In genomic region chrX:103756736-103757135, GRCh38 we compare ENCODE assay signal across 21 cellular contexts. TPM values are rescaled to one million over a fixed set of nuclear protein-coding genes. Genes with fewer than 3 reads are reported as not detected.
DNase-seq lines count a peak whose midpoint lies in the region; ATAC-seq and TF ChIP-seq lines count a peak whose summit lies in the region.
"Had no signal": no experiment of that assay in that cellular context is flagged by ENCODE, and none has a peak within 500 bp of the region (broad histone marks: within the 10 kb centered on the region; RNA-seq: fewer than 3 reads in every experiment).

No MANE protein-coding gene starts in this region.

- CTCF ChIA-PET in MCF 10A (lab: Yijun Ruan, JAX) = interaction anchor here (0.6 kb wide), 1 partner anchor 67 kb away, joined by 3 read pairs; no protein-coding TSS in a partner anchor

- POLR2A ChIA-PET in MCF 10A (lab: Yijun Ruan, JAX) = no interaction called here

- no peak overlapping the region for H3K27ac Mint-ChIP-seq in MCF 10A (ENCODE audit: low read depth, unreplicated experiment)
- H3K27ac Mint-ChIP-seq: CD4-positive, alpha-beta T cell; HFFc6 had no signal

- no peaks in the 10 kb centered on the region for H3K4me1 ChIP-seq in aorta (ENCODE audit: control insufficient read depth in 1 of 2, insufficient read depth in 2 of 2, low read length in 2 of 2)

- no peak overlapping the region for H3K4me3 Mint-ChIP-seq in MCF 10A (ENCODE audit: unreplicated experiment)
- H3K4me3 Mint-ChIP-seq: CD4-positive, alpha-beta T cell; HFFc6 had no signal

- H3K4me1 Mint-ChIP-seq in MCF 10A (ENCODE audit: insufficient read depth, unreplicated experiment) = no peaks in the 10 kb centered on the region

- no peaks in the 10 kb centered on the region for H3K36me3 Mint-ChIP-seq in MCF 10A (ENCODE audit: insufficient read depth, unreplicated experiment)

- intact Hi-C loops in aorta (cut with DNase I) = no loop called here
- intact Hi-C loops in MCF 10A (cut with micrococcal nuclease) = no loop called here

- TF ChIP-seq CTCF in MCF 10A (IDR thresholded peaks at IDR 0.05; ENCODE audit: unreplicated experiment) = no peak

- H3K9me3 Mint-ChIP-seq in MCF 10A (ENCODE audit: unreplicated experiment) = peaks cover 7% of the 10 kb centered on the region

- 72 to 74% methylated on average over 3 of the region's 3 CpGs for WGBS in aorta, 2 donors

- H3K36me3 ChIP-seq in aorta (ENCODE audit: control insufficient read depth in 1 of 2, insufficient read depth in 2 of 2, low read length in 1 of 2) = no peaks in the 10 kb centered on the region

- DNase-seq in DMS53 (lab: John Stamatoyannopoulos, UW) = peak; percentile 73
- DNase-seq in HT1080 (ENCODE audit: low read depth) = peak; percentile 17
- peak; percentile 80 for DNase-seq in NCI-H345 treated with DMSO at 0.1 percent for 48 hours (lab: John Stamatoyannopoulos, UW; ENCODE audit: unreplicated experiment)
- DNase-seq in myocyte (ENCODE audit: low read depth) = peak; percentile 46
- DNase-seq in aorta = no peak
- DNase-seq in NCI-H774 (lab: John Stamatoyannopoulos, UW) = no peak
- DNase-seq in MCF 10A (ENCODE audit: unreplicated experiment) = no peak
- DNase-seq: ACHN; CD4-positive, alpha-beta T cell; HFFc6; MM.1S; NCI-H1105; NCI-H1694 treated with DMSO at 0.1 percent for 48 hours; NCI-H2171; SHP77 had no signal

- ATAC-seq in aorta (ENCODE audit: low FRiP score) (no peak), GM21360 (IDR thresholded peaks at IDR 0.05; ENCODE audit: unreplicated experiment) (no peak)
- ATAC-seq: GM12878, HepG2 had no signal

- H3K27me3 ChIP-seq in aorta (ENCODE audit: control insufficient read depth in 1 of 2, insufficient read depth in 2 of 2, low read length in 1 of 2) = no peaks in the 10 kb centered on the region

- BruUV-seq in MCF 10A (replicated peaks; lab: Mats Ljungman, UMichigan) = no TSS peak

- no peaks in the 10 kb centered on the region for H3K9me3 ChIP-seq in aorta (ENCODE audit: control insufficient read depth, low read length)

- no peak overlapping the region for H3K4me3 ChIP-seq in aorta (ENCODE audit: low read length in 2 of 2)
- H3K4me3 ChIP-seq: GM12878 had no signal

- H3K27ac ChIP-seq in aorta (ENCODE audit: low read depth in 1 of 2, low read length in 2 of 2) = no peak overlapping the region

- H3K27me3 Mint-ChIP-seq in MCF 10A (ENCODE audit: insufficient read depth, unreplicated experiment) = peaks cover 67% of the 10 kb centered on the region
- H3K27me3 Mint-ChIP-seq: CD4-positive, alpha-beta T cell had no signal

RNA-seq across cellular contexts. Expression of gene PLP1, which starts 19.9 kb away (rescaled TPM):
- 0.30 and 0.37 TPM in 2 replicates for total RNA-seq in HT1080 (2014; rRNA removed; shearing (Covaris generic))
- polyA plus RNA-seq in HT1080 (2015; cell fraction: cytosol; rRNA removed) = 0.07 TPM in 1 of 2 replicates, not detected in the other
- polyA plus RNA-seq in HT1080 (2015; cell fraction: nucleus; rRNA removed) = 0.16 and 0.42 TPM in 2 replicates
- total RNA-seq in myocyte = 0.56 TPM in 1 of 2 replicates, not detected in the other
- polyA plus RNA-seq in myocyte (2012) = 0.06 TPM
- total RNA-seq in aorta = 10 to 100 TPM in 1 of 2 donors, 1 to 10 TPM in 1; 7.7 to 21.3 TPM
- under 1 TPM; 0.50 to 0.95 TPM for polyA plus RNA-seq in aorta
- not detected in 2 replicates for total RNA-seq in MCF 10A (2022)
- total RNA-seq: CD4-positive, alpha-beta T cell; GM12878; NCI-H460; T-helper 1 cell treated with Interleukin-12 subunit alpha and Interleukin-12 subunit beta and Interleukin-4 antibody, amounts not matched to agents 30 ng/mL and 1 ng/mL, for 36 hours had no signal
- polyA plus RNA-seq: GM12878 had no signal

RNA-seq across cellular contexts. Expression of gene TMEM31, which starts 46.0 kb away (rescaled TPM):
- not detected in 2 replicates for total RNA-seq in HT1080 (2014; rRNA removed; shearing (Covaris generic))
- not detected in 2 replicates for polyA plus RNA-seq in HT1080 (2015; cell fraction: cytosol; rRNA removed)
- polyA plus RNA-seq in HT1080 (2015; cell fraction: nucleus; rRNA removed) = not detected in 2 replicates
- total RNA-seq in myocyte = not detected in 2 replicates
- polyA plus RNA-seq in myocyte (2012) = 0.15 TPM
- not detected for total RNA-seq in aorta
- polyA plus RNA-seq in aorta = not detected
- not detected in 2 replicates for total RNA-seq in MCF 10A (2022)
- total RNA-seq: CD4-positive, alpha-beta T cell; GM12878; H1; HepG2; HFFc6; NCI-H460; T-helper 1 cell treated with Interleukin-12 subunit alpha and Interleukin-12 subunit beta and Interleukin-4 antibody, amounts not matched to agents 30 ng/mL and 1 ng/mL, for 36 hours had no signal

Comparison
In these comparisons a context has a peak if more than half of its experiments do, and no peak if none do; other contexts are left out.
1. DNase-seq: peak in DMS53 (single experiment), HT1080 (single experiment), NCI-H345 treated with DMSO at 0.1 percent for 48 hours (single experiment) and myocyte (single experiment); none in aorta (0 of 2), NCI-H774 (single experiment) and MCF 10A (single experiment).